1 cellular context compared by ENCODE assay signal in the genomic region with DNA sequence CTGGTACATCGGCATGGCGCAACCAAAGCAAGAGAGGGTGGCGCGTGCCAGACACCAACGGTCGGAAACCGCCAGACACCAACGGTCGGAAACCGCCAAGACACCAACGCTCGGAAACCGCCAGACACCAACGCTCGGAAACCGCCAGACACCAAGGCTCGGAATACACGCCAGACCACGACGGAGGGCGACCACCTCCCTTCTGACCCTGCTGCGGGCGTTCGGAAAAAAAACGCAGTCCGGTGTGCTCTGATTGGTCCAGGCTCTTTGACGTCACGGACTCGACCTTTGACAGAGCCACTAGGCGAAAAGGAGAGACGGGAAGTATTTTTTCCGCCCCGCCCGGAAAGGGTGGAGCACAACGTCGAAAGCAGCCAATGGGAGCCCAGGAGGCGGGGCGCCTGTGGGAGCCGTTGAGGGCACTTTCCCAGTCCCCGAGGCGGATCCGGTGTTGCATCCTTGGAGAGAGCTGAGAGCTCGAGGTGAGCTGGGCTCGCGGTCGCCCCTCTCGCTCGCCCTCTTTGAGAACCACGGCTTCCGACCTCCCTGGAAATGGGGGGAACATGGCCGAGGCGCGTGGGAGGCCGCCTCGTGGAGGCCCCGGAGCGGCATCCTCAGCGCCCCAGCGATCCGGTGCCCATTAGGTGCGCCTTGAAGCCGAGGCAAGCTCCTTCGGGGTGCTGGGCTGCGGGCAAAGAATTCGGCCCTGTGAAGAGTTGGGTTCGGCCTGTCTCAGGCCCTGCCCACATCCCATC.
TF ChIP-seq lines count a peak whose summit lies in the region.
"Not testable (repeated sequence)": the region's sequence is repeated elsewhere in the genome, so short reads cannot be mapped to it uniquely, and the experiment has no call there.

No MANE protein-coding gene starts in this region.

TF ChIP-seq in K562, 482 proteins besides CTCF, POLR2A, EP300 and RAD21 (continued from another document):
- TF ChIP-seq ZBTB1 (CRISPR knock-in tag; IDR thresholded peaks at IDR 0.05; ENCODE audit: borderline replicate concordance, low read depth): peak; percentile 78; the same call in 1 of the 2 replicates
- peak; percentile 96 for TF ChIP-seq POLR2B (IDR thresholded peaks at IDR 0.05; ENCODE audit: low read depth, partially characterized antibody)
- TF ChIP-seq, protein P1, sequence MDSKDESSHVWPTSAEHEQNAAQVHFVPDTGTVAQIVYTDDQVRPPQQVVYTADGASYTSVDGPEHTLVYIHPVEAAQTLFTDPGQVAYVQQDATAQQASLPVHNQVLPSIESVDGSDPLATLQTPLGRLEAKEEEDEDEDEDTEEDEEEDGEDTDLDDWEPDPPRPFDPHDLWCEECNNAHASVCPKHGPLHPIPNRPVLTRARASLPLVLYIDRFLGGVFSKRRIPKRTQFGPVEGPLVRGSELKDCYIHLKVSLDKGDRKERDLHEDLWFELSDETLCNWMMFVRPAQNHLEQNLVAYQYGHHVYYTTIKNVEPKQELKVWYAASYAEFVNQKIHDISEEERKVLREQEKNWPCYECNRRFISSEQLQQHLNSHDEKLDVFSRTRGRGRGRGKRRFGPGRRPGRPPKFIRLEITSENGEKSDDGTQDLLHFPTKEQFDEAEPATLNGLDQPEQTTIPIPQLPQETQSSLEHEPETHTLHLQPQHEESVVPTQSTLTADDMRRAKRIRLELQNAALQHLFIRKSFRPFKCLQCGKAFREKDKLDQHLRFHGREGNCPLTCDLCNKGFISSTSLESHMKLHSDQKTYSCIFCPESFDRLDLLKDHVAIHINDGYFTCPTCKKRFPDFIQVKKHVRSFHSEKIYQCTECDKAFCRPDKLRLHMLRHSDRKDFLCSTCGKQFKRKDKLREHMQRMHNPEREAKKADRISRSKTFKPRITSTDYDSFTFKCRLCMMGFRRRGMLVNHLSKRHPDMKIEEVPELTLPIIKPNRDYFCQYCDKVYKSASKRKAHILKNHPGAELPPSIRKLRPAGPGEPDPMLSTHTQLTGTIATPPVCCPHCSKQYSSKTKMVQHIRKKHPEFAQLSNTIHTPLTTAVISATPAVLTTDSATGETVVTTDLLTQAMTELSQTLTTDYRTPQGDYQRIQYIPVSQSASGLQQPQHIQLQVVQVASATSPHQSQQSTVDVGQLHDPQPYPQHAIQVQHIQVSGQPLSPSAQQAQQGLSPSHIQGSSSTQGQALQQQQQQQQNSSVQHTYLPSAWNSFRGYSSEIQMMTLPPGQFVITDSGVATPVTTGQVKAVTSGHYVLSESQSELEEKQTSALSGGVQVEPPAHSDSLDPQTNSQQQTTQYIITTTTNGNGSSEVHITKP (IDR thresholded peaks at IDR 0.05; ENCODE audit: partially characterized antibody): peak; percentile 41
- TF ChIP-seq, protein P2, sequence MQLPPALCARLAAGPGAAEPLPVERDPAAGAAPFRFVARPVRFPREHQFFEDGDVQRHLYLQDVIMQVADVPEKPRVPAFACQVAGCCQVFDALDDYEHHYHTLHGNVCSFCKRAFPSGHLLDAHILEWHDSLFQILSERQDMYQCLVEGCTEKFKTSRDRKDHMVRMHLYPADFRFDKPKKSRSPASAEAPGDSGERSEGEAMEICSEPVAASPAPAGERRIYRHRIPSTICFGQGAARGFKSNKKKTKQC (CRISPR knock-in tag; IDR thresholded peaks at IDR 0.05): peak; percentile 83; the same call in 1 of the 2 replicates
- TF ChIP-seq, protein P3, sequence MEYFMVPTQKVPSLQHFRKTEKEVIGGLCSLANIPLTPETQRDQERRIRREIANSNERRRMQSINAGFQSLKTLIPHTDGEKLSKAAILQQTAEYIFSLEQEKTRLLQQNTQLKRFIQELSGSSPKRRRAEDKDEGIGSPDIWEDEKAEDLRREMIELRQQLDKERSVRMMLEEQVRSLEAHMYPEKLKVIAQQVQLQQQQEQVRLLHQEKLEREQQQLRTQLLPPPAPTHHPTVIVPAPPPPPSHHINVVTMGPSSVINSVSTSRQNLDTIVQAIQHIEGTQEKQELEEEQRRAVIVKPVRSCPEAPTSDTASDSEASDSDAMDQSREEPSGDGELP (CRISPR knock-in tag; IDR thresholded peaks at IDR 0.05; ENCODE audit: borderline replicate concordance): peak; percentile 42; the same call in 1 of the 2 replicates
- TF ChIP-seq ZNF384 (IDR thresholded peaks at IDR 0.05; ENCODE audit: low read depth, low read length): peak; percentile 80
- 0 out of 2 replicates have a peak, but pooled peaks have one; percentile 6 for TF ChIP-seq RAD51 (IDR thresholded peaks at IDR 0.05; ENCODE audit: borderline replicate concordance, low read depth)
- TF ChIP-seq POLR2AphosphoS5 (IDR thresholded peaks at IDR 0.05; ENCODE audit: control insufficient read depth, insufficient read depth, low read depth, low read length): peak; percentile 81
- TF ChIP-seq, protein P4, sequence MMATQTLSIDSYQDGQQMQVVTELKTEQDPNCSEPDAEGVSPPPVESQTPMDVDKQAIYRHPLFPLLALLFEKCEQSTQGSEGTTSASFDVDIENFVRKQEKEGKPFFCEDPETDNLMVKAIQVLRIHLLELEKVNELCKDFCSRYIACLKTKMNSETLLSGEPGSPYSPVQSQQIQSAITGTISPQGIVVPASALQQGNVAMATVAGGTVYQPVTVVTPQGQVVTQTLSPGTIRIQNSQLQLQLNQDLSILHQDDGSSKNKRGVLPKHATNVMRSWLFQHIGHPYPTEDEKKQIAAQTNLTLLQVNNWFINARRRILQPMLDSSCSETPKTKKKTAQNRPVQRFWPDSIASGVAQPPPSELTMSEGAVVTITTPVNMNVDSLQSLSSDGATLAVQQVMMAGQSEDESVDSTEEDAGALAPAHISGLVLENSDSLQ (IDR thresholded peaks at IDR 0.05): peak; percentile 78
- TF ChIP-seq ETV5 (CRISPR knock-in tag; IDR thresholded peaks at IDR 0.05; ENCODE audit: low read depth): peak; percentile 33; the same call in 1 of the 2 replicates
- peak; percentile 84 for TF ChIP-seq FOXM1 (IDR thresholded peaks at IDR 0.05; ENCODE audit: low read depth)
- TF ChIP-seq FOXM1 (CRISPR knock-in tag; IDR thresholded peaks at IDR 0.05; ENCODE audit: low read depth): not testable (repeated sequence)
- TF ChIP-seq, protein P5, sequence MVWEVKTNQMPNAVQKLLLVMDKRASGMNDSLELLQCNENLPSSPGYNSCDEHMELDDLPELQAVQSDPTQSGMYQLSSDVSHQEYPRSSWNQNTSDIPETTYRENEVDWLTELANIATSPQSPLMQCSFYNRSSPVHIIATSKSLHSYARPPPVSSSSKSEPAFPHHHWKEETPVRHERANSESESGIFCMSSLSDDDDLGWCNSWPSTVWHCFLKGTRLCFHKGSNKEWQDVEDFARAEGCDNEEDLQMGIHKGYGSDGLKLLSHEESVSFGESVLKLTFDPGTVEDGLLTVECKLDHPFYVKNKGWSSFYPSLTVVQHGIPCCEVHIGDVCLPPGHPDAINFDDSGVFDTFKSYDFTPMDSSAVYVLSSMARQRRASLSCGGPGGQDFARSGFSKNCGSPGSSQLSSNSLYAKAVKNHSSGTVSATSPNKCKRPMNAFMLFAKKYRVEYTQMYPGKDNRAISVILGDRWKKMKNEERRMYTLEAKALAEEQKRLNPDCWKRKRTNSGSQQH (CRISPR knock-in tag; IDR thresholded peaks at IDR 0.05): peak; percentile 68; the same call in 1 of the 2 replicates
- TF ChIP-seq, protein P6, sequence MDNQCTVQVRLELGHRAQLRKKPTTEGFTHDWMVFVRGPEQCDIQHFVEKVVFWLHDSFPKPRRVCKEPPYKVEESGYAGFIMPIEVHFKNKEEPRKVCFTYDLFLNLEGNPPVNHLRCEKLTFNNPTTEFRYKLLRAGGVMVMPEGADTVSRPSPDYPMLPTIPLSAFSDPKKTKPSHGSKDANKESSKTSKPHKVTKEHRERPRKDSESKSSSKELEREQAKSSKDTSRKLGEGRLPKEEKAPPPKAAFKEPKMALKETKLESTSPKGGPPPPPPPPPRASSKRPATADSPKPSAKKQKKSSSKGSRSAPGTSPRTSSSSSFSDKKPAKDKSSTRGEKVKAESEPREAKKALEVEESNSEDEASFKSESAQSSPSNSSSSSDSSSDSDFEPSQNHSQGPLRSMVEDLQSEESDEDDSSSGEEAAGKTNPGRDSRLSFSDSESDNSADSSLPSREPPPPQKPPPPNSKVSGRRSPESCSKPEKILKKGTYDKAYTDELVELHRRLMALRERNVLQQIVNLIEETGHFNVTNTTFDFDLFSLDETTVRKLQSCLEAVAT (IDR thresholded peaks at IDR 0.05): peak in 1 of 2 experiments; percentile 13; a peak in 1 of 4 replicates
- peak; percentile 67 for TF ChIP-seq RBFOX2 (IDR thresholded peaks at IDR 0.05; ENCODE audit: low read depth, low read length)
- TF ChIP-seq PML (IDR thresholded peaks at IDR 0.05; ENCODE audit: low read length): peak; percentile 61; the same call in 1 of the 2 replicates
- peak; percentile 22; the same call in 1 of the 2 replicates for TF ChIP-seq TARDBP (IDR thresholded peaks at IDR 0.05)
- peak; percentile 98 for TF ChIP-seq SUPT5H (IDR thresholded peaks at IDR 0.05)
- TF ChIP-seq AFF1 (IDR thresholded peaks at IDR 0.05; ENCODE audit: low read depth in 1 of 2, partially characterized antibody in 2 of 2): peak in 1 of 2 experiments; percentile 60
